In the genomic region with DNA sequence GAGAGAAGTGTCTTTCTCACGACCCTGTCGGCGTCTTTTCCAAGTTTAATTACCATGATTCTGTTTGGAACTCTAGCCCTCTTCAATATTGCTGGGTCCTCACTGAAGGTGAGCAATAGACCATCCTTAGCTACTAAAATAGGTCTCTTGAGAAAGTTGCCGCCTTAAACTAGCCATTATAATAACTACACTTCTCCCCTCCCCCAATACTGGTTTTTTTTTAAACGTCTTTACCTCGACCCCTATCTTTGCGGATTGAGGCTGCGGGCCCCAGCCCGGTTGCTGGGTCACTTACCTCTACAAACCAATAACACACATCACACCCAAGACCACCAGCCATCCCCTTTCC, we compare ENCODE assay signal across 7 cellular contexts. TPM values are rescaled to one million over a fixed set of nuclear protein-coding genes. Genes with fewer than 3 reads are reported as not detected.
A peak's percentile ranks its signal among the peaks of the same experiment; 100 is the strongest.
DNase-seq lines count a peak whose midpoint lies in the region; ATAC-seq, FAIRE-seq and TF ChIP-seq lines count a peak whose summit lies in the region.

No MANE protein-coding gene starts in this region.

- POLR2A ChIA-PET in GM12878 (lab: Charles Lee) = interaction anchor here (0.5 to 3.4 kb wide), 18 partner anchors 9 to 442 kb away, joined by 3 to 41 read pairs (median 4); a partner anchor contains a TSS

- DNase-seq in GM12878 (ENCODE audit: low read depth, low spot score) (no peak), left lung (no peak), thyroid gland (no peak), cerebellum (ENCODE audit: low spot score) (no peak)

- FAIRE-seq in GM12878 (lab: Jason Lieb, UNC) = no peak

- H3K9me3 ChIP-seq in GM12878 (replicated peaks; ENCODE audit: control insufficient read depth, insufficient read depth, low read length) (no peaks in the 10 kb centered on the region), left lung (no peaks in the 10 kb centered on the region), thyroid gland (no peaks in the 10 kb centered on the region)

- peak overlapping the region; percentile 97 for H3K27ac ChIP-seq in GM12878 (ENCODE audit: control insufficient read depth, insufficient read depth)
- H3K27ac ChIP-seq in left lung = peak overlapping the region; percentile 97
- H3K27ac ChIP-seq in thyroid gland = peak overlapping the region; percentile 93 to 99 (median 95)

- under 1% methylated on average over 9 of the region's 9 CpGs for WGBS in GM12878 (ENCODE audit: insufficient coverage, insufficient replicate concordance, low lambda C conversion rate, missing lambda C conversion rate)
- WGBS in thyroid gland, 2 donors = 0 to 2% methylated on average over 9 of the region's 9 CpGs

- BruUV-seq in GM12878 (replicated peaks; lab: Mats Ljungman, UMichigan) = TSS peak; percentile 65

- RAD21 ChIA-PET in GM12878 (lab: Charles Lee; ENCODE audit: unreplicated experiment) = interaction anchor here (0.9 to 6.2 kb wide), 11 partner anchors 49 to 297 kb away, joined by 3 to 90 read pairs (median 5); a partner anchor contains a TSS

- no peak for TF ChIP-seq EP300 in GM12878 (IDR thresholded peaks at IDR 0.05; ENCODE audit: borderline replicate concordance in 1 of 2, control insufficient read depth in 1 of 2, low read depth in 2 of 2, low read length in 2 of 2)

- SMC1A ChIA-PET in GM12878 (lab: Charles Lee; ENCODE audit: uncharacterized antibody, unreplicated experiment) = interaction anchor here (1.4 to 5.6 kb wide), 7 partner anchors 16 to 175 kb away, joined by 3 to 61 read pairs (median 11); a partner anchor contains a TSS

- no peaks in the 10 kb centered on the region for H3K27me3 ChIP-seq in GM12878 (replicated peaks in 1 of 2; ENCODE audit: control insufficient read depth in 2 of 2, insufficient read depth in 2 of 2, low read length in 1 of 2)
- no peaks in the 10 kb centered on the region for H3K27me3 ChIP-seq in left lung
- no peaks in the 10 kb centered on the region for H3K27me3 ChIP-seq in thyroid gland

- H3K79me2 ChIP-seq in GM12878 (ENCODE audit: control insufficient read depth, insufficient read depth, low read length) = peaks cover 36% of the 10 kb centered on the region

- TF ChIP-seq CTCF in GM12878 (IDR thresholded peaks at IDR 0.05 in 2 of 3, conservative IDR thresholded peaks at IDR 0.05 in 1 of 3; ENCODE audit: control insufficient read depth in 2 of 3, extremely low read depth in 1 of 3, insufficient read depth in 1 of 3, low read depth in 3 of 3, low read length in 3 of 3) = no peak
- TF ChIP-seq CTCF in left lung (IDR thresholded peaks at IDR 0.05) = no peak
- TF ChIP-seq CTCF in thyroid gland (IDR thresholded peaks at IDR 0.05) = no peak

- peak overlapping the region; percentile 91 for H3K4me2 ChIP-seq in GM12878 (ENCODE audit: control insufficient read depth, insufficient read depth)

- ATAC-seq in HG03135 (IDR thresholded peaks at IDR 0.05; ENCODE audit: unreplicated experiment) (peak; percentile 1), GM12878 (no peak), left lung (no peak), GM21528 (IDR thresholded peaks at IDR 0.05; ENCODE audit: low FRiP score, unreplicated experiment) (no peak), esophagus mucosa (no peak)

- peak overlapping the region; percentile 95 for H2AFZ ChIP-seq in GM12878 (ENCODE audit: control insufficient read depth, low read depth, low read length)

- H3K4me3 ChIP-seq in GM12878 (peak overlapping the region; percentile 81), left lung (peak overlapping the region; percentile 69 to 79), thyroid gland (replicated peaks in 1 of 3) (peak overlapping the region; percentile 9 to 56 (median 44))

- in situ Hi-C loops in GM12878 (cut with MboI) = no loop called here

- TF ChIP-seq POLR2A in GM12878 (IDR thresholded peaks at IDR 0.05; ENCODE audit: low read depth, low read length) (no peak), thyroid gland (IDR thresholded peaks at IDR 0.05) (no peak)

- no peak for TF ChIP-seq RAD21 in GM12878 (IDR thresholded peaks at IDR 0.05; ENCODE audit: insufficient read depth, low read depth, low read length)

- no peaks in the 10 kb centered on the region for H4K20me1 ChIP-seq in GM12878 (ENCODE audit: control insufficient read depth, insufficient read depth)

- intact Hi-C loops in GM12878 (cut with micrococcal nuclease; ENCODE audit: unreplicated experiment) (loop anchor here (1.0 to 10.0 kb wide), 6 partner anchors 49 to 346 kb away; a partner anchor contains a TSS), left lung (cut with DNase I) (no loop called here), thyroid gland (cut with DNase I) (no loop called here)

- peak overlapping the region; percentile 91 for H3K9ac ChIP-seq in GM12878 (ENCODE audit: control insufficient read depth, insufficient read depth, low read length)

- H3K4me1 ChIP-seq in GM12878 (ENCODE audit: control insufficient read depth, insufficient read depth, low read length) = peaks cover 10% of the 10 kb centered on the region
- peaks cover 8 to 45% of the 10 kb centered on the region in 2 donors for H3K4me1 ChIP-seq in left lung
- peaks cover 9 to 16% of the 10 kb centered on the region in 2 donors for H3K4me1 ChIP-seq in thyroid gland

- CTCF ChIA-PET in GM12878 (lab: Yijun Ruan, JAX) = interaction anchor here (0.9 to 5.3 kb wide), 12 partner anchors 8 to 366 kb away, joined by 3 to 95 read pairs (median 5); a partner anchor contains a TSS

- H3K36me3 ChIP-seq in GM12878 (ENCODE audit: control insufficient read depth in 2 of 2, insufficient read depth in 2 of 2, low read length in 1 of 2) (peaks cover 0 to 19% of the 10 kb centered on the region in 2 experiments), left lung (peaks cover 0 to 38% of the 10 kb centered on the region in 2 donors), thyroid gland (peaks cover 31 to 36% of the 10 kb centered on the region in 2 donors)

TF ChIP-seq in GM12878, 131 proteins besides CTCF, POLR2A, EP300 and RAD21:
- TF ChIP-seq MEF2B (IDR thresholded peaks at IDR 0.05; ENCODE audit: partially characterized antibody, poor library complexity, severe bottlenecking) (peak; percentile 37), RUNX3 (IDR thresholded peaks at IDR 0.05; ENCODE audit: low read length) (peak; percentile 7; the same call in 1 of the 2 replicates), PML (IDR thresholded peaks at IDR 0.05; ENCODE audit: low read length) (peak; percentile 51; the same call in 1 of the 2 replicates), MTA2 (IDR thresholded peaks at IDR 0.05; ENCODE audit: low read depth) (0 out of 2 replicates have a peak, but pooled peaks have one; percentile 45), HCFC1 (IDR thresholded peaks at IDR 0.05; ENCODE audit: low read length) (no peak; the same call in 1 of the 2 replicates), WRNIP1 (IDR thresholded peaks at IDR 0.05; ENCODE audit: borderline replicate concordance, low read depth, low read length) (0 out of 2 replicates have a peak, but pooled peaks have one; percentile 19), ASH2L (IDR thresholded peaks at IDR 0.05; ENCODE audit: borderline replicate concordance, low read depth) (no peak)

RNA-seq across cellular contexts. Expression of a gene that starts 0.7 kb away (rescaled TPM):
- total RNA-seq in GM12878 (2013; cell fraction: nucleolus; rRNA removed) = 215 and 216 TPM in 2 replicates
- 155 and 157 TPM in 2 replicates for total RNA-seq in GM12878 (2014; rRNA removed)
- total RNA-seq in GM12878 (2014; rRNA removed; fragmentation: Illumina TruSeq; extraction: Trizol) = 201 and 203 TPM in 2 replicates
- 235 and 244 TPM in 2 replicates for total RNA-seq in GM12878 (2021)
- polyA plus RNA-seq in GM12878 (2011; ENCODE audit: low read depth) = 63.5 TPM
- polyA plus RNA-seq in GM12878 (2011; rRNA removed) = 112 and 146 TPM in 2 replicates
- polyA plus RNA-seq in GM12878 (2011; cell fraction: cytosol; rRNA removed) = 121 and 143 TPM in 2 replicates
- 36.4 and 43.6 TPM in 2 replicates for polyA plus RNA-seq in GM12878 (2011; cell fraction: nucleus; rRNA removed)
- 128 and 174 TPM in 2 replicates for polyA plus RNA-seq in GM12878 (2012)
- 605 and 677 TPM in 2 replicates for polyA plus RNA-seq in GM12878 (2014; fragmentation: Illumina TruSeq; extraction: Trizol)
- 10 to 100 TPM; 56.1 to 86.8 TPM for polyA plus RNA-seq in GM12878 (2014; fragmentation: Nextera tagmentation; extraction: Ambion mirVana)
- polyA plus RNA-seq in GM12878 (2014; rRNA removed) = 205 and 208 TPM in 2 replicates
- polyA plus RNA-seq in GM12878 (2016; fragmentation: Nextera tagmentation; extraction: Ambion mirVana) = 100 to 1,000 TPM; 124 to 131 TPM
- 30.2 and 34.0 TPM in 2 replicates for polyA minus RNA-seq in GM12878 (2011; rRNA and poly(A)+ RNA removed)
- 12.8 and 20.2 TPM in 2 replicates for polyA minus RNA-seq in GM12878 (2011; cell fraction: cytosol; rRNA and poly(A)+ RNA removed)
- polyA minus RNA-seq in GM12878 (2011; cell fraction: nucleus; rRNA and poly(A)+ RNA removed) = 15.4 and 23.1 TPM in 2 replicates
- total RNA-seq in left lung = 100 to 1,000 TPM; 181 to 199 TPM
- total RNA-seq in thyroid gland = 100 to 1,000 TPM; 183 to 292 (median 218) TPM
- total RNA-seq in esophagus mucosa = 329 TPM
- total RNA-seq in cerebellum = 102 TPM

RNA-seq across cellular contexts. Expression of a gene that starts 49.3 kb away (rescaled TPM):
- 113 and 120 TPM in 2 replicates for total RNA-seq in GM12878 (2013; cell fraction: nucleolus; rRNA removed)
- total RNA-seq in GM12878 (2014; rRNA removed) = 92.5 and 101 TPM in 2 replicates
- 99.4 and 99.6 TPM in 2 replicates for total RNA-seq in GM12878 (2014; rRNA removed; fragmentation: Illumina TruSeq; extraction: Trizol)
- 142 and 148 TPM in 2 replicates for total RNA-seq in GM12878 (2021)
- 89.1 TPM for polyA plus RNA-seq in GM12878 (2011; ENCODE audit: low read depth)
- polyA plus RNA-seq in GM12878 (2011; rRNA removed) = 102 and 141 TPM in 2 replicates
- polyA plus RNA-seq in GM12878 (2011; cell fraction: cytosol; rRNA removed) = 47.3 and 50.1 TPM in 2 replicates
- 96.0 and 105 TPM in 2 replicates for polyA plus RNA-seq in GM12878 (2011; cell fraction: nucleus; rRNA removed)
- polyA plus RNA-seq in GM12878 (2012) = 124 and 128 TPM in 2 replicates
- polyA plus RNA-seq in GM12878 (2014; fragmentation: Illumina TruSeq; extraction: Trizol) = 109 and 133 TPM in 2 replicates
- polyA plus RNA-seq in GM12878 (2014; fragmentation: Nextera tagmentation; extraction: Ambion mirVana) = 10 to 100 TPM; 18.1 to 25.5 TPM
- 74.7 and 80.2 TPM in 2 replicates for polyA plus RNA-seq in GM12878 (2014; rRNA removed)
- polyA plus RNA-seq in GM12878 (2016; fragmentation: Nextera tagmentation; extraction: Ambion mirVana) = 10 to 100 TPM; 52.6 to 60.3 TPM
- 86.6 and 103 TPM in 2 replicates for polyA minus RNA-seq in GM12878 (2011; rRNA and poly(A)+ RNA removed)
- 37.0 and 38.8 TPM in 2 replicates for polyA minus RNA-seq in GM12878 (2011; cell fraction: cytosol; rRNA and poly(A)+ RNA removed)
- 89.3 and 122 TPM in 2 replicates for polyA minus RNA-seq in GM12878 (2011; cell fraction: nucleus; rRNA and poly(A)+ RNA removed)
- 100 to 1,000 TPM; 266 to 280 TPM for total RNA-seq in left lung
- 100 to 1,000 TPM; 164 to 313 (median 203) TPM for total RNA-seq in thyroid gland
- 169 TPM for total RNA-seq in esophagus mucosa
- 86.7 TPM for total RNA-seq in cerebellum
